Comparison of ENCODE assay signal across 1 cellular context in the genomic region with DNA sequence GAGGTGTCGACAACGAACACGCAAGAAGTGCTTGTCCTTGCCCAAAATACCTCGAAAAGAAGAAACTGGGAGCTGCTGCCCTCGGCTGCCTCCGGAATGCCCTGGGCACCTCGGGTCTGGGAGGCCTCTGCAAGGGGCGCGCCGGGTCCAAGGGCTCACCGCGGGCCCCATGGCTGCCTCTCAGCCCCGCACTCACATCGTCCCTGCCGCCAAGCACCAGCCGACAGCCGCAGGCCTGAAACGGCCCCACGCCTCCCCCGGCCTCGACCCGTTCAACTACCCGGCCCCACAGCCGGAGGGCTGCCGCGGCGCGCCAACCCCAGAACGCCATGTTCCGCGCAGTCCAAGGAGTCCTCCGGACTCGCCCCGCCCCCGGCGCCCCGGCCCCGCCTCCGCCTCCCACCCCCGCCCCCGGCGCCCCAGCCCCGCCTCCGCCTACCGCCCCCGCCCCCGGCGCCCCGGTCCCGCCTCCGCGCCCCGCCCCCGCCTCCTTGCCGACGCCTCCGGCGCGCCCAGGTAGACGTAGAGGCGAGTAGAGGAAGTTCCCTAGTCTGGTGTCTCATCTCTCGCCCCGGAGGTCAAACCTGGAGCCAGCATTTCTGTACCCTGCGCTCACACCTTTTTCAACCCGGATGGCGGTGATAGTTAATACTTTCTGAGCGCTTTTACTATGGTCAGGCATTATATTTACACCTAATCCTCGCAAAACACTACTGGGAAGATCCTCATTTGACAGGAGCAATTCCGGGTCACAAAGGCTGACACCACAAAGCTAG.
TF ChIP-seq lines count a peak whose summit lies in the region.

Gene SIRT3, minus strand, starts transcription at position 345 of the 776 bp plus-strand sequence. Its CDS starts 14 bp downstream, at position 331.

TF ChIP-seq in GM12878, 131 proteins besides CTCF, POLR2A, EP300 and RAD21 (continued from another document and continues in another):
- TF ChIP-seq, protein P1, sequence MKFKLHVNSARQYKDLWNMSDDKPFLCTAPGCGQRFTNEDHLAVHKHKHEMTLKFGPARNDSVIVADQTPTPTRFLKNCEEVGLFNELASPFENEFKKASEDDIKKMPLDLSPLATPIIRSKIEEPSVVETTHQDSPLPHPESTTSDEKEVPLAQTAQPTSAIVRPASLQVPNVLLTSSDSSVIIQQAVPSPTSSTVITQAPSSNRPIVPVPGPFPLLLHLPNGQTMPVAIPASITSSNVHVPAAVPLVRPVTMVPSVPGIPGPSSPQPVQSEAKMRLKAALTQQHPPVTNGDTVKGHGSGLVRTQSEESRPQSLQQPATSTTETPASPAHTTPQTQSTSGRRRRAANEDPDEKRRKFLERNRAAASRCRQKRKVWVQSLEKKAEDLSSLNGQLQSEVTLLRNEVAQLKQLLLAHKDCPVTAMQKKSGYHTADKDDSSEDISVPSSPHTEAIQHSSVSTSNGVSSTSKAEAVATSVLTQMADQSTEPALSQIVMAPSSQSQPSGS (IDR thresholded peaks at IDR 0.05; ENCODE audit: low read length), result no peak
- TF ChIP-seq NFYA (IDR thresholded peaks at IDR 0.05; ENCODE audit: borderline replicate concordance, low read depth, low read length), result no peak
- no peak for TF ChIP-seq ZBED1 (IDR thresholded peaks at IDR 0.05; ENCODE audit: borderline replicate concordance)
- no peak for TF ChIP-seq SUZ12 (IDR thresholded peaks at IDR 0.05; ENCODE audit: unreplicated experiment)
- TF ChIP-seq ETV6 (conservative IDR thresholded peaks at IDR 0.05 in 1 of 2, IDR thresholded peaks at IDR 0.05 in 1 of 2; ENCODE audit: borderline replicate concordance in 1 of 2, low read depth in 1 of 2), result no peak; a peak in 1 of 4 replicates
- TF ChIP-seq NR2F1 (conservative IDR thresholded peaks at IDR 0.05), result peak; percentile 94
- TF ChIP-seq GATAD2B (conservative IDR thresholded peaks at IDR 0.05; ENCODE audit: low read depth), result peak; percentile 83
- TF ChIP-seq ZBTB4 (CRISPR knock-in tag; IDR thresholded peaks at IDR 0.05), result no peak
- TF ChIP-seq JUND (IDR thresholded peaks at IDR 0.05; ENCODE audit: low read depth, low read length), result 0 out of 2 replicates have a peak, but pooled peaks have one; percentile 10
- TF ChIP-seq YY1 (IDR thresholded peaks at IDR 0.05; ENCODE audit: low read depth, low read length), result peak; percentile 89
- TF ChIP-seq POLR2AphosphoS2 (IDR thresholded peaks at IDR 0.05; ENCODE audit: low read depth, low read length), result peak; percentile 28; the same call in 1 of the 2 replicates
- no peak for TF ChIP-seq ZNF592 (IDR thresholded peaks at IDR 0.05)
- no peak for TF ChIP-seq CEBPB (IDR thresholded peaks at IDR 0.05; ENCODE audit: borderline replicate concordance in 1 of 2, low read depth in 2 of 2, low read length in 2 of 2)
- peak; percentile 84 for TF ChIP-seq NBN (IDR thresholded peaks at IDR 0.05)
- TF ChIP-seq RBBP5 (conservative IDR thresholded peaks at IDR 0.05), result no peak
- TF ChIP-seq SREBF2 (IDR thresholded peaks at IDR 0.05; ENCODE audit: low read length), result no peak
- TF ChIP-seq NR2C2 (IDR thresholded peaks at IDR 0.05; ENCODE audit: borderline replicate concordance, control insufficient read depth, insufficient read length, low read depth), result no peak
- TF ChIP-seq NR2C1 (IDR thresholded peaks at IDR 0.05), result peak; percentile 88
- TF ChIP-seq ZBTB40 (IDR thresholded peaks at IDR 0.05; ENCODE audit: borderline replicate concordance), result peak; percentile 96; the same call in 1 of the 2 replicates
- no peak for TF ChIP-seq BCL11A (IDR thresholded peaks at IDR 0.05; ENCODE audit: low read depth, low read length)
- no peak for TF ChIP-seq TCF12 (IDR thresholded peaks at IDR 0.05; ENCODE audit: low read depth, low read length)
- TF ChIP-seq, protein P2, sequence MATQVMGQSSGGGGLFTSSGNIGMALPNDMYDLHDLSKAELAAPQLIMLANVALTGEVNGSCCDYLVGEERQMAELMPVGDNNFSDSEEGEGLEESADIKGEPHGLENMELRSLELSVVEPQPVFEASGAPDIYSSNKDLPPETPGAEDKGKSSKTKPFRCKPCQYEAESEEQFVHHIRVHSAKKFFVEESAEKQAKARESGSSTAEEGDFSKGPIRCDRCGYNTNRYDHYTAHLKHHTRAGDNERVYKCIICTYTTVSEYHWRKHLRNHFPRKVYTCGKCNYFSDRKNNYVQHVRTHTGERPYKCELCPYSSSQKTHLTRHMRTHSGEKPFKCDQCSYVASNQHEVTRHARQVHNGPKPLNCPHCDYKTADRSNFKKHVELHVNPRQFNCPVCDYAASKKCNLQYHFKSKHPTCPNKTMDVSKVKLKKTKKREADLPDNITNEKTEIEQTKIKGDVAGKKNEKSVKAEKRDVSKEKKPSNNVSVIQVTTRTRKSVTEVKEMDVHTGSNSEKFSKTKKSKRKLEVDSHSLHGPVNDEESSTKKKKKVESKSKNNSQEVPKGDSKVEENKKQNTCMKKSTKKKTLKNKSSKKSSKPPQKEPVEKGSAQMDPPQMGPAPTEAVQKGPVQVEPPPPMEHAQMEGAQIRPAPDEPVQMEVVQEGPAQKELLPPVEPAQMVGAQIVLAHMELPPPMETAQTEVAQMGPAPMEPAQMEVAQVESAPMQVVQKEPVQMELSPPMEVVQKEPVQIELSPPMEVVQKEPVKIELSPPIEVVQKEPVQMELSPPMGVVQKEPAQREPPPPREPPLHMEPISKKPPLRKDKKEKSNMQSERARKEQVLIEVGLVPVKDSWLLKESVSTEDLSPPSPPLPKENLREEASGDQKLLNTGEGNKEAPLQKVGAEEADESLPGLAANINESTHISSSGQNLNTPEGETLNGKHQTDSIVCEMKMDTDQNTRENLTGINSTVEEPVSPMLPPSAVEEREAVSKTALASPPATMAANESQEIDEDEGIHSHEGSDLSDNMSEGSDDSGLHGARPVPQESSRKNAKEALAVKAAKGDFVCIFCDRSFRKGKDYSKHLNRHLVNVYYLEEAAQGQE (IDR thresholded peaks at IDR 0.05; ENCODE audit: low read depth, low read length), result no peak
- TF ChIP-seq NFXL1 (IDR thresholded peaks at IDR 0.05; ENCODE audit: borderline replicate concordance), result no peak
- TF ChIP-seq CHD2 (IDR thresholded peaks at IDR 0.05; ENCODE audit: borderline replicate concordance, low read depth, low read length), result no peak
- TF ChIP-seq, protein P3, sequence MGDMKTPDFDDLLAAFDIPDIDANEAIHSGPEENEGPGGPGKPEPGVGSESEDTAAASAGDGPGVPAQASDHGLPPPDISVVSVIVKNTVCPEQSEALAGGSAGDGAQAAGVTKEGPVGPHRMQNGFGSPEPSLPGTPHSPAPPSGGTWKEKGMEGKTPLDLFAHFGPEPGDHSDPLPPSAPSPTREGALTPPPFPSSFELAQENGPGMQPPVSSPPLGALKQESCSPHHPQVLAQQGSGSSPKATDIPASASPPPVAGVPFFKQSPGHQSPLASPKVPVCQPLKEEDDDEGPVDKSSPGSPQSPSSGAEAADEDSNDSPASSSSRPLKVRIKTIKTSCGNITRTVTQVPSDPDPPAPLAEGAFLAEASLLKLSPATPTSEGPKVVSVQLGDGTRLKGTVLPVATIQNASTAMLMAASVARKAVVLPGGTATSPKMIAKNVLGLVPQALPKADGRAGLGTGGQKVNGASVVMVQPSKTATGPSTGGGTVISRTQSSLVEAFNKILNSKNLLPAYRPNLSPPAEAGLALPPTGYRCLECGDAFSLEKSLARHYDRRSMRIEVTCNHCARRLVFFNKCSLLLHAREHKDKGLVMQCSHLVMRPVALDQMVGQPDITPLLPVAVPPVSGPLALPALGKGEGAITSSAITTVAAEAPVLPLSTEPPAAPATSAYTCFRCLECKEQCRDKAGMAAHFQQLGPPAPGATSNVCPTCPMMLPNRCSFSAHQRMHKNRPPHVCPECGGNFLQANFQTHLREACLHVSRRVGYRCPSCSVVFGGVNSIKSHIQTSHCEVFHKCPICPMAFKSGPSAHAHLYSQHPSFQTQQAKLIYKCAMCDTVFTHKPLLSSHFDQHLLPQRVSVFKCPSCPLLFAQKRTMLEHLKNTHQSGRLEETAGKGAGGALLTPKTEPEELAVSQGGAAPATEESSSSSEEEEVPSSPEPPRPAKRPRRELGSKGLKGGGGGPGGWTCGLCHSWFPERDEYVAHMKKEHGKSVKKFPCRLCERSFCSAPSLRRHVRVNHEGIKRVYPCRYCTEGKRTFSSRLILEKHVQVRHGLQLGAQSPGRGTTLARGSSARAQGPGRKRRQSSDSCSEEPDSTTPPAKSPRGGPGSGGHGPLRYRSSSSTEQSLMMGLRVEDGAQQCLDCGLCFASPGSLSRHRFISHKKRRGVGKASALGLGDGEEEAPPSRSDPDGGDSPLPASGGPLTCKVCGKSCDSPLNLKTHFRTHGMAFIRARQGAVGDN (IDR thresholded peaks at IDR 0.05), result no peak; the same call in 1 of the 2 replicates
- TF ChIP-seq CHD1 (IDR thresholded peaks at IDR 0.05; ENCODE audit: low read depth, low read length), result no peak; the same call in 1 of the 2 replicates
- no peak for TF ChIP-seq SMAD1 (IDR thresholded peaks at IDR 0.05; ENCODE audit: low read depth, partially characterized antibody)
- TF ChIP-seq FOS (IDR thresholded peaks at IDR 0.05; ENCODE audit: borderline replicate concordance, extremely low read depth, insufficient read length), result no peak
- no peak for TF ChIP-seq MYB (IDR thresholded peaks at IDR 0.05; ENCODE audit: borderline replicate concordance, low read depth, low read length)
- TF ChIP-seq SMAD5 (IDR thresholded peaks at IDR 0.05; ENCODE audit: low read depth), result no peak
